12 cellular contexts compared by ENCODE assay signal in genomic region chr17:376936-377863, GRCh38. TPM values are rescaled to one million over a fixed set of nuclear protein-coding genes. Genes with fewer than 3 reads are reported as not detected.
DNase-seq lines count a peak whose midpoint lies in the region; ATAC-seq and TF ChIP-seq lines count a peak whose summit lies in the region.
"Had no signal": no experiment of that assay in that cellular context is flagged by ENCODE, and none has a peak within 500 bp of the region (broad histone marks: within the 10 kb centered on the region; RNA-seq: fewer than 3 reads in every experiment).

No MANE protein-coding gene starts in this region.

- intact Hi-C loops in left colon (cut with DNase I, micrococcal nuclease): no loop called here
- intact Hi-C loops in CD4-positive, alpha-beta T cell (cut with DNase I, micrococcal nuclease): no loop called here

- TF ChIP-seq CTCF in AG09319 (IDR thresholded peaks at IDR 0.05; ENCODE audit: low read depth, low read length) (no peak), WTC11 (IDR thresholded peaks at IDR 0.05) (no peak), GM10266 (IDR thresholded peaks at IDR 0.05; ENCODE audit: control insufficient read depth, insufficient read depth, low read depth, missing control alignments) (no peak)
- TF ChIP-seq CTCF in CD4-positive, alpha-beta T cell (IDR thresholded peaks at IDR 0.05): no peak

- no peak overlapping the region for H3K27ac Mint-ChIP-seq in WTC11
- H3K27ac Mint-ChIP-seq in CD4-positive, alpha-beta T cell: no peak overlapping the region
- H3K27ac Mint-ChIP-seq: effector memory CD8-positive, alpha-beta T cell had no signal

- peaks cover 7% of the 10 kb centered on the region for H3K27me3 Mint-ChIP-seq in WTC11 (ENCODE audit: low read depth)
- H3K27me3 Mint-ChIP-seq in CD4-positive, alpha-beta T cell: no peaks in the 10 kb centered on the region
- H3K27me3 Mint-ChIP-seq: effector memory CD8-positive, alpha-beta T cell had no signal

- DNase-seq in AG09319 (ENCODE audit: extremely low read depth, low read depth) (peak; percentile 32), HuH-7.5 (ENCODE audit: low spot score) (peak; percentile 61), WTC11 (ENCODE audit: low spot score) (no peak), left colon (no peak), HEK293T (ENCODE audit: extremely low spot score) (no peak), GM10266 (ENCODE audit: extremely low spot score) (no peak)
- no peak for DNase-seq in CD4-positive, alpha-beta T cell
- DNase-seq: amniotic stem cell; effector memory CD8-positive, alpha-beta T cell; stimulated activated CD8-positive, alpha-beta memory T cell treated with anti-CD3 and anti-CD28 coated beads, Interleukin-4, amount 100 ng/mL, for 48 hours had no signal

- no peak for ATAC-seq in WTC11
- ATAC-seq in left colon: peak; percentile 87
- ATAC-seq in CD4-positive, alpha-beta T cell (ENCODE audit: poor library complexity): no peak
- ATAC-seq in GM21825 (IDR thresholded peaks at IDR 0.05; ENCODE audit: unreplicated experiment): no peak
- ATAC-seq: effector memory CD8-positive, alpha-beta T cell had no signal

- H3K4me3 Mint-ChIP-seq in WTC11: no peak overlapping the region
- H3K4me3 Mint-ChIP-seq in CD4-positive, alpha-beta T cell: no peak overlapping the region
- H3K4me3 Mint-ChIP-seq: effector memory CD8-positive, alpha-beta T cell had no signal

- no peaks in the 10 kb centered on the region for H3K9me3 ChIP-seq in CD4-positive, alpha-beta T cell (ENCODE audit: control insufficient read depth, low read length)
- H3K9me3 ChIP-seq: vagina had no signal

- no peaks in the 10 kb centered on the region for H3K27me3 ChIP-seq in CD4-positive, alpha-beta T cell (ENCODE audit: control insufficient read depth, insufficient read depth, low read length)
- H3K27me3 ChIP-seq: vagina had no signal

- no peak overlapping the region for H3K27ac ChIP-seq in CD4-positive, alpha-beta T cell (ENCODE audit: low read depth, low read length)
- H3K27ac ChIP-seq: vagina had no signal

- CTCF ChIA-PET in WTC11 (lab: Charles Lee) (interaction anchor here (0.7 to 0.8 kb wide), 2 partner anchors 7 to 621 kb away, joined by 3 read pairs; no protein-coding TSS in a partner anchor), HEK293T (lab: Yijun Ruan, JAX) (no interaction called here)
- CTCF ChIA-PET in CD4-positive, alpha-beta T cell (lab: Charles Lee): no interaction called here

- H3K4me1 Mint-ChIP-seq in WTC11: peaks cover 9% of the 10 kb centered on the region
- peaks cover 7% of the 10 kb centered on the region for H3K4me1 Mint-ChIP-seq in CD4-positive, alpha-beta T cell (ENCODE audit: low read depth)

- peaks cover 5% of the 10 kb centered on the region for H3K36me3 Mint-ChIP-seq in WTC11
- H3K36me3 Mint-ChIP-seq in CD4-positive, alpha-beta T cell (ENCODE audit: low read depth): no peaks in the 10 kb centered on the region

- POLR2A ChIA-PET in WTC11 (lab: Charles Lee): no interaction called here
- POLR2A ChIA-PET in CD4-positive, alpha-beta T cell (lab: Charles Lee): no interaction called here
- POLR2A ChIA-PET in HEK293T (lab: Yijun Ruan, JAX): no interaction called here

- H3K9me3 Mint-ChIP-seq in WTC11: peaks cover 5% of the 10 kb centered on the region
- H3K9me3 Mint-ChIP-seq in CD4-positive, alpha-beta T cell: no peaks in the 10 kb centered on the region

TF ChIP-seq in WTC11, 78 proteins besides CTCF, POLR2A, EP300 and RAD21:
- TF ChIP-seq ZNF671 (CRISPR knock-in tag; IDR thresholded peaks at IDR 0.05) (no peak), GABPB1 (CRISPR knock-in tag; IDR thresholded peaks at IDR 0.05) (peak; percentile 72)
TF ChIP-seq in WTC11: peak in this region for 1.

TF ChIP-seq in HEK293T, 16 proteins besides CTCF, POLR2A, EP300 and RAD21:
- TF ChIP-seq LEF1 (IDR thresholded peaks at IDR 0.05; ENCODE audit: borderline replicate concordance) (no peak), ARNT (IDR thresholded peaks at IDR 0.05) (no peak), FOXA1 (IDR thresholded peaks at IDR 0.05) (no peak), ELF4 (IDR thresholded peaks at IDR 0.05) (no peak), SP1 (IDR thresholded peaks at IDR 0.05) (no peak), PKNOX1 (IDR thresholded peaks at IDR 0.05) (no peak), FOXM1 (IDR thresholded peaks at IDR 0.05; ENCODE audit: borderline replicate concordance) (no peak), L3MBTL2 (conservative IDR thresholded peaks at IDR 0.05) (no peak), TARDBP (IDR thresholded peaks at IDR 0.05) (no peak), FOXK2 (IDR thresholded peaks at IDR 0.05) (no peak), BHLHE40 (IDR thresholded peaks at IDR 0.05; ENCODE audit: borderline replicate concordance) (no peak), ZNF384 (IDR thresholded peaks at IDR 0.05) (no peak), SUZ12 (IDR thresholded peaks at IDR 0.05) (no peak), CTBP1 (IDR thresholded peaks at IDR 0.05; ENCODE audit: borderline replicate concordance) (no peak), HDGF (IDR thresholded peaks at IDR 0.05; ENCODE audit: borderline replicate concordance) (no peak), NFRKB (IDR thresholded peaks at IDR 0.05) (no peak)
TF ChIP-seq in HEK293T: peak in this region for 0.

RNA-seq across cellular contexts. Expression of gene RPH3AL, which starts 24.6 kb away (rescaled TPM):
- total RNA-seq in WTC11 (2021): 2.0 to 4.6 TPM (median 3.7 TPM) in 3 replicates
- 10 to 100 TPM; 32.7 to 42.3 TPM for total RNA-seq in left colon
- 1 to 10 TPM; 2.4 to 2.8 TPM for total RNA-seq in CD4-positive, alpha-beta T cell

Comparison
In these comparisons a context has a peak if more than half of its experiments do, and no peak if none do; other contexts are left out.
1. DNase-seq: peak in AG09319 (single experiment) and HuH-7.5 (single experiment); none in WTC11 (single experiment), left colon (0 of 2), CD4-positive, alpha-beta T cell (0 of 10), HEK293T (single experiment) and GM10266 (single experiment).